Comparison of ENCODE assay signal across 36 cellular contexts in genomic region chr5:109816732-109817131, GRCh38.
"Had no signal": no experiment of that assay in that cellular context is flagged by ENCODE, and none has a peak within 500 bp of the region (broad histone marks: within the 10 kb centered on the region; RNA-seq: fewer than 3 reads in every experiment).

No MANE protein-coding gene starts in this region.

- DNase-seq: Karpas-422, Kasumi-1, MG63, MM.1S, MV-4-11, NCI-H1048, NCI-H1092, NCI-H1092 treated with DMSO at 0.1 percent for 48 hours, NCI-H1105, NCI-H1105 treated with DMSO at 0.1 percent for 48 hours, NCI-H1417, NCI-H1417 treated with DMSO at 0.1 percent for 48 hours, NCI-H1436, NCI-H1436 treated with DMSO at 0.1 percent for 48 hours, NCI-H146, NCI-H1694, NCI-H1694 treated with DMSO at 0.1 percent for 48 hours, NCI-H187, NCI-H187 treated with DMSO at 0.1 percent for 48 hours, NCI-H1930, NCI-H2029, NCI-H2029 treated with DMSO at 0.1 percent for 48 hours, NCI-H2081, NCI-H2081 treated with DMSO at 0.1 percent for 48 hours, NCI-H2107, NCI-H2171, NCI-H2171 treated with DMSO at 0.1 percent for 48 hours, NCI-H2227 treated with DMSO at 0.1 percent for 48 hours, NCI-H226, NCI-H345, NCI-H446, NCI-H446 treated with DMSO at 0.1 percent for 48 hours, NCI-H510A, NCI-H510A treated with DMSO at 0.1 percent for 48 hours, NCI-H524 had no signal

- H3K9me3 ChIP-seq: MG63 had no signal

- H3K27me3 ChIP-seq: MG63 had no signal

- H3K27ac ChIP-seq: KMS-11 had no signal

- H3K4me3 ChIP-seq: MG63 had no signal

- H3K9ac ChIP-seq: KMS-11 had no signal

- H3K4me2 ChIP-seq: KMS-11 had no signal
